27 cellular contexts compared by ENCODE assay signal in the genomic region with DNA sequence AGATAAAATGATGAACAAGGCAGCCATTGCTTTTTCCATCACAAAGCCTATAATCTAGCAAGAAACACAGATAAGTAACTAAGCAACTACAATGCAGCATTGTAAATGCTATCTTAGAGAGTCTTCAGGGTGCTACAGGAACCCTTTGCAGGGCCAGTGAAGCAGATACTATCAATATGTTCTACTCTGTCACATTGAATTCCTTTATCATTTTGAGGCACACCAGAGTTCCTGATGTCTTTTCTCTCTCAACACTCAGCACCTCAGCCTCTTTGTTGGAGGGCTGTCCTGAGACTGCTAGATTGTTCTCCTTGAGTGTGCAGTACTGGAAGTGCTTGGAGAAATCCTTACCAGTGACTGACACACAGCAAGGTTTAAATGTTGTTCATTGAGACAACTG.
"Had no signal": no experiment of that assay in that cellular context is flagged by ENCODE, and none has a peak within 500 bp of the region (broad histone marks: within the 10 kb centered on the region; RNA-seq: fewer than 3 reads in every experiment).

No MANE protein-coding gene starts in this region.

- ATAC-seq: left lobe of liver, lower lobe of right lung, natural killer cell, psoas muscle, right lobe of liver, upper lobe of right lung had no signal

- H3K79me2 ChIP-seq: hepatocyte, parathyroid adenoma had no signal

- H3K4me3 ChIP-seq: heart right ventricle, hepatocyte, lower lobe of right lung, neural progenitor cell, psoas muscle, right lobe of liver, skin epidermis, suprapubic skin, thoracic aorta, tibial artery, upper lobe of right lung had no signal

- H3K27ac ChIP-seq: heart right ventricle, hepatocyte, lower lobe of right lung, neural progenitor cell, neutrophil, parathyroid adenoma, psoas muscle, right lobe of liver, skin epidermis, suprapubic skin, thoracic aorta, tibial artery, upper lobe of right lung had no signal

- H3K9ac ChIP-seq: neural progenitor cell, parathyroid adenoma had no signal

- H3K4me1 ChIP-seq: heart right ventricle, lower lobe of right lung, neural progenitor cell, parathyroid adenoma, psoas muscle, right lobe of liver, suprapubic skin, tibial artery, upper lobe of right lung had no signal

- H3K4me2 ChIP-seq: hepatocyte, neural progenitor cell had no signal

- DNase-seq: heart right ventricle; islet precursor cell; lower lobe of right lung; mammary epithelial cell; mesenchymal stem cell; naive B cell; natural killer cell; nephron progenitor cell; occipital lobe; psoas muscle; right lobe of liver; stimulated activated CD4-positive, alpha-beta T cell treated with anti-CD3 and anti-CD28 coated beads, Interleukin-12 subunit alpha, Interleukin-12 subunit beta, amount 100 ng/mL, for 4 hours; stimulated activated CD4-positive, alpha-beta T cell treated with anti-CD3 and anti-CD28 coated beads, Interleukin-15, amount 100 ng/mL, for 24 hours; stimulated activated CD4-positive, alpha-beta T cell treated with anti-CD3 and anti-CD28 coated beads, Interleukin-2, amount 100 ng/mL, for 24 hours; stimulated activated CD4-positive, alpha-beta T cell treated with anti-CD3 and anti-CD28 coated beads, Interleukin-4, amount 100 ng/mL, for 1 hour; stimulated activated naive CD4-positive, alpha-beta T cell; tibial artery; trophoblast cell; upper lobe of right lung had no signal

- H3K36me3 ChIP-seq: heart right ventricle, lower lobe of right lung, neural progenitor cell, neutrophil, right lobe of liver, suprapubic skin, thoracic aorta, tibial artery, upper lobe of right lung had no signal

- H3K27me3 ChIP-seq: heart right ventricle, hepatocyte, neural progenitor cell, neutrophil, right lobe of liver, suprapubic skin, tibial artery had no signal
